ENCODE assay signal across 10 cellular contexts in the genomic region with DNA sequence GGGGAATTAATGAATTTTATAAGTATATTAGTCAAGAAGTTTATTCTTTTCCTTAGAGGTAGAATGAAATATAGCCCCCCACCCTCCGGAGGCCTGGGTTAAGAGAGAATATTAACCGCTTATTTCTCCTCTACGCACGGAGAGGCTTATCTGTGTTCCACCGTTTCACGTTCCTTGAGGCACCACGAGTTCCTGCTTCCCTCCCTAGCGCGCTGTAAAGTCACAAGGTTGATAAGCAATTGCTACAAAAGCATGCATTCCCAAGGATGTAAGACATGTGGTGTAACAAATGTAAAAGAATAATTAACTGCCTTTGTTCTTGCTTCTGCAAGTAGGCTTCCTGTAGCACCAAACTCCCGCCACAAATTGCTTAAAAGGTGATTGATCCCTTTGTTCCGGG. TPM values are rescaled to one million over a fixed set of nuclear protein-coding genes. Genes with fewer than 3 reads are reported as not detected.
DNase-seq lines count a peak whose midpoint lies in the region; ATAC-seq and TF ChIP-seq lines count a peak whose summit lies in the region.
"Had no signal": no experiment of that assay in that cellular context is flagged by ENCODE, and none has a peak within 500 bp of the region (broad histone marks: within the 10 kb centered on the region; RNA-seq: fewer than 3 reads in every experiment).

No MANE protein-coding gene starts in this region.

- peak overlapping the region; percentile 99 for H3K4me3 Mint-ChIP-seq in CD4-positive, alpha-beta T cell
- H3K4me3 Mint-ChIP-seq in chondrocyte (ENCODE audit: unreplicated experiment) (peak overlapping the region; percentile 98), neural crest cell (peak overlapping the region; percentile 95)

- intact Hi-C loops in CD4-positive, alpha-beta T cell (cut with DNase I, micrococcal nuclease), result loop anchor here (2.0 to 5.0 kb wide), 3 partner anchors 33 to 291 kb away; a partner anchor contains a TSS

- POLR2A ChIA-PET in CD4-positive, alpha-beta T cell (lab: Charles Lee), result interaction anchor here (0.6 kb wide), 1 partner anchor 62 kb away, joined by 3 read pairs; no protein-coding TSS in a partner anchor

- no peak for ATAC-seq in CD4-positive, alpha-beta T cell (ENCODE audit: poor library complexity)
- ATAC-seq: left ventricle myocardium superior had no signal

- CTCF ChIA-PET in CD4-positive, alpha-beta T cell (lab: Charles Lee), result no interaction called here

- H3K9me3 Mint-ChIP-seq in CD4-positive, alpha-beta T cell, result no peaks in the 10 kb centered on the region
- H3K9me3 Mint-ChIP-seq in chondrocyte (ENCODE audit: low read depth), result no peaks in the 10 kb centered on the region
- no peaks in the 10 kb centered on the region for H3K9me3 Mint-ChIP-seq in neural crest cell

- no peak for TF ChIP-seq POLR2A in NB4 (IDR thresholded peaks at IDR 0.05; ENCODE audit: extremely low read depth, insufficient read length)

- no peak for DNase-seq in CD4-positive, alpha-beta T cell
- DNase-seq in NB4 (ENCODE audit: low read depth) (no peak), chondrocyte (ENCODE audit: low spot score) (no peak), neural crest cell (ENCODE audit: low read depth, low spot score) (no peak), D341Med (ENCODE audit: low spot score) (no peak), NCI-H2171 treated with DMSO at 0.1 percent for 48 hours (lab: John Stamatoyannopoulos, UW) (no peak), NCI-H345 (lab: John Stamatoyannopoulos, UW) (no peak), amniotic stem cell (lab: John Stamatoyannopoulos, UW) (no peak)
- DNase-seq: KBM-7, left ventricle myocardium superior had no signal

- H3K27me3 ChIP-seq in CD4-positive, alpha-beta T cell (ENCODE audit: control insufficient read depth, insufficient read depth, low read length), result no peaks in the 10 kb centered on the region

- no peaks in the 10 kb centered on the region for H3K9me3 ChIP-seq in CD4-positive, alpha-beta T cell (ENCODE audit: control insufficient read depth, low read length)

- H3K27ac Mint-ChIP-seq in CD4-positive, alpha-beta T cell, result peak overlapping the region; percentile 99
- H3K27ac Mint-ChIP-seq in chondrocyte (ENCODE audit: unreplicated experiment) (peak overlapping the region; percentile 99), neural crest cell (ENCODE audit: unreplicated experiment) (no peak overlapping the region)

- peaks cover 61% of the 10 kb centered on the region for H3K4me1 Mint-ChIP-seq in CD4-positive, alpha-beta T cell (ENCODE audit: low read depth)
- H3K4me1 Mint-ChIP-seq in chondrocyte (ENCODE audit: low read depth) (peaks cover 43% of the 10 kb centered on the region), neural crest cell (peaks cover 41% of the 10 kb centered on the region)

- peak overlapping the region; percentile 99 for H3K4me3 ChIP-seq in NB4 (ENCODE audit: low read depth, low read length)

- peaks cover 75% of the 10 kb centered on the region for H3K36me3 Mint-ChIP-seq in CD4-positive, alpha-beta T cell (ENCODE audit: low read depth)
- H3K36me3 Mint-ChIP-seq in chondrocyte (ENCODE audit: low read depth) (peaks cover 8% of the 10 kb centered on the region), neural crest cell (ENCODE audit: low read depth) (peaks cover 5% of the 10 kb centered on the region)

- no peaks in the 10 kb centered on the region for H3K27me3 Mint-ChIP-seq in CD4-positive, alpha-beta T cell
- H3K27me3 Mint-ChIP-seq in chondrocyte (ENCODE audit: low read depth) (no peaks in the 10 kb centered on the region), neural crest cell (ENCODE audit: low read depth) (no peaks in the 10 kb centered on the region)

- H3K27ac ChIP-seq in CD4-positive, alpha-beta T cell (ENCODE audit: low read depth, low read length), result peak overlapping the region; percentile 88

- no peak for TF ChIP-seq CTCF in CD4-positive, alpha-beta T cell (IDR thresholded peaks at IDR 0.05)
- TF ChIP-seq CTCF in NB4 (IDR thresholded peaks at IDR 0.05; ENCODE audit: low read depth, low read length) (no peak), chondrocyte (IDR thresholded peaks at IDR 0.05) (no peak), neural crest cell (conservative IDR thresholded peaks at IDR 0.05) (no peak)

RNA-seq across cellular contexts. Expression of a gene that starts 1.5 kb away (rescaled TPM):
- 10 to 100 TPM in 1 of 2 experiments, 1 to 10 TPM in 1; 8.6 to 10.0 TPM for total RNA-seq in CD4-positive, alpha-beta T cell
- total RNA-seq in chondrocyte, result 10.4 to 12.9 TPM (median 11.4 TPM) in 3 replicates
- 7.8 and 7.9 TPM in 2 replicates for total RNA-seq in neural crest cell

RNA-seq across cellular contexts. Expression of a gene that starts 35.1 kb away (rescaled TPM):
- total RNA-seq in CD4-positive, alpha-beta T cell, result 100 to 1,000 TPM; 119 to 124 TPM
- 36.4 to 42.4 TPM (median 39.7 TPM) in 3 replicates for total RNA-seq in chondrocyte
- total RNA-seq in neural crest cell, result 67.3 and 67.9 TPM in 2 replicates
